In genomic region chr11:2402106-2402505, GRCh38 we compare ENCODE assay signal across 1 cellular context.
TF ChIP-seq lines count a peak whose summit lies in the region.

No MANE protein-coding gene starts in this region.

TF ChIP-seq in HCT116, 20 proteins besides CTCF, POLR2A, EP300 and RAD21 (continued from another document):
- TF ChIP-seq REST (IDR thresholded peaks at IDR 0.05; ENCODE audit: low read depth): no peak
- TF ChIP-seq TCF7L2 (IDR thresholded peaks at IDR 0.05; ENCODE audit: borderline replicate concordance, extremely low read depth, insufficient read depth, insufficient read length): no peak
- no peak for TF ChIP-seq SRF (IDR thresholded peaks at IDR 0.05; ENCODE audit: low read depth)
